1 cellular context compared by ENCODE assay signal in the genomic region with DNA sequence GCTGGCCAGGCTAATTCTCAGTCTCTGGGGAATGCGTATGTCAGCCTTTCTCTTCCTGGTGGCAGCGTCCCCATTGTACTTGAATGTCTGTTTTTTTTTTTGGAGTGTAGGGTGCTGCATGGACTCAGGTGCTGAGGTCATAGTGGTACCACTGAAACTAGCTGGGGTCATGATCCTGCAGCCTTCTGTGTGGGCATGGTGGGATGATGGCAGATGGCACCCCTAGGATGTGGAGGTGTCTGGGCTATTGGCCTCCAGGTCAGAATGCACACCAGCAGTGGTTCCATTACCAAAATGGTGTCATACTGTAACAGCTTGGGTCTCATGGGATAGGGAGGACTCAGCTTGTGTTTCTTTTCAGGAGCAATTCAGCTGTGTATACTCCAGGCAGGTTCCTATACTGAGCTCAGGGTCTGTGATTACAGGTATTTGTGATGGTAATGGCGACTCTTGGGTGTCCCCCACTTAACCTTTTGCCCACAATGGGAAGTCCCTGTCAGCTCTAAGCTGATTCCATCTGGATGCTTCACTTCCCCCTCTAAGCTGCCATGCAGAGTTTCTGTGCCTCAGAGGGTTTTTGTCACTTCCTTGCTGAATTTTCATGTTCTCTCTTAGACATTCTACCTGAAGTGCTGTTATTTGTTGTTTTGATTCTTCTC.
TF ChIP-seq lines count a peak whose summit lies in the region.

No MANE protein-coding gene starts in this region.

TF ChIP-seq in GM12878, 131 proteins besides CTCF, POLR2A, EP300 and RAD21 (continued from another document):
- TF ChIP-seq, protein P1, sequence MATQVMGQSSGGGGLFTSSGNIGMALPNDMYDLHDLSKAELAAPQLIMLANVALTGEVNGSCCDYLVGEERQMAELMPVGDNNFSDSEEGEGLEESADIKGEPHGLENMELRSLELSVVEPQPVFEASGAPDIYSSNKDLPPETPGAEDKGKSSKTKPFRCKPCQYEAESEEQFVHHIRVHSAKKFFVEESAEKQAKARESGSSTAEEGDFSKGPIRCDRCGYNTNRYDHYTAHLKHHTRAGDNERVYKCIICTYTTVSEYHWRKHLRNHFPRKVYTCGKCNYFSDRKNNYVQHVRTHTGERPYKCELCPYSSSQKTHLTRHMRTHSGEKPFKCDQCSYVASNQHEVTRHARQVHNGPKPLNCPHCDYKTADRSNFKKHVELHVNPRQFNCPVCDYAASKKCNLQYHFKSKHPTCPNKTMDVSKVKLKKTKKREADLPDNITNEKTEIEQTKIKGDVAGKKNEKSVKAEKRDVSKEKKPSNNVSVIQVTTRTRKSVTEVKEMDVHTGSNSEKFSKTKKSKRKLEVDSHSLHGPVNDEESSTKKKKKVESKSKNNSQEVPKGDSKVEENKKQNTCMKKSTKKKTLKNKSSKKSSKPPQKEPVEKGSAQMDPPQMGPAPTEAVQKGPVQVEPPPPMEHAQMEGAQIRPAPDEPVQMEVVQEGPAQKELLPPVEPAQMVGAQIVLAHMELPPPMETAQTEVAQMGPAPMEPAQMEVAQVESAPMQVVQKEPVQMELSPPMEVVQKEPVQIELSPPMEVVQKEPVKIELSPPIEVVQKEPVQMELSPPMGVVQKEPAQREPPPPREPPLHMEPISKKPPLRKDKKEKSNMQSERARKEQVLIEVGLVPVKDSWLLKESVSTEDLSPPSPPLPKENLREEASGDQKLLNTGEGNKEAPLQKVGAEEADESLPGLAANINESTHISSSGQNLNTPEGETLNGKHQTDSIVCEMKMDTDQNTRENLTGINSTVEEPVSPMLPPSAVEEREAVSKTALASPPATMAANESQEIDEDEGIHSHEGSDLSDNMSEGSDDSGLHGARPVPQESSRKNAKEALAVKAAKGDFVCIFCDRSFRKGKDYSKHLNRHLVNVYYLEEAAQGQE (IDR thresholded peaks at IDR 0.05; ENCODE audit: low read depth, low read length) = no peak
- TF ChIP-seq, protein P2, sequence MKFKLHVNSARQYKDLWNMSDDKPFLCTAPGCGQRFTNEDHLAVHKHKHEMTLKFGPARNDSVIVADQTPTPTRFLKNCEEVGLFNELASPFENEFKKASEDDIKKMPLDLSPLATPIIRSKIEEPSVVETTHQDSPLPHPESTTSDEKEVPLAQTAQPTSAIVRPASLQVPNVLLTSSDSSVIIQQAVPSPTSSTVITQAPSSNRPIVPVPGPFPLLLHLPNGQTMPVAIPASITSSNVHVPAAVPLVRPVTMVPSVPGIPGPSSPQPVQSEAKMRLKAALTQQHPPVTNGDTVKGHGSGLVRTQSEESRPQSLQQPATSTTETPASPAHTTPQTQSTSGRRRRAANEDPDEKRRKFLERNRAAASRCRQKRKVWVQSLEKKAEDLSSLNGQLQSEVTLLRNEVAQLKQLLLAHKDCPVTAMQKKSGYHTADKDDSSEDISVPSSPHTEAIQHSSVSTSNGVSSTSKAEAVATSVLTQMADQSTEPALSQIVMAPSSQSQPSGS (IDR thresholded peaks at IDR 0.05; ENCODE audit: low read length) = no peak
- TF ChIP-seq, protein P3, sequence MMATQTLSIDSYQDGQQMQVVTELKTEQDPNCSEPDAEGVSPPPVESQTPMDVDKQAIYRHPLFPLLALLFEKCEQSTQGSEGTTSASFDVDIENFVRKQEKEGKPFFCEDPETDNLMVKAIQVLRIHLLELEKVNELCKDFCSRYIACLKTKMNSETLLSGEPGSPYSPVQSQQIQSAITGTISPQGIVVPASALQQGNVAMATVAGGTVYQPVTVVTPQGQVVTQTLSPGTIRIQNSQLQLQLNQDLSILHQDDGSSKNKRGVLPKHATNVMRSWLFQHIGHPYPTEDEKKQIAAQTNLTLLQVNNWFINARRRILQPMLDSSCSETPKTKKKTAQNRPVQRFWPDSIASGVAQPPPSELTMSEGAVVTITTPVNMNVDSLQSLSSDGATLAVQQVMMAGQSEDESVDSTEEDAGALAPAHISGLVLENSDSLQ (IDR thresholded peaks at IDR 0.05) = no peak
- no peak for TF ChIP-seq NRF1 (conservative IDR thresholded peaks at IDR 0.05; ENCODE audit: low read depth, low read length)
- TF ChIP-seq KDM1A (IDR thresholded peaks at IDR 0.05; ENCODE audit: borderline replicate concordance) = no peak
- TF ChIP-seq CEBPB (IDR thresholded peaks at IDR 0.05; ENCODE audit: borderline replicate concordance in 1 of 2, low read depth in 2 of 2, low read length in 2 of 2) = no peak
- no peak for TF ChIP-seq SUPT20H (IDR thresholded peaks at IDR 0.05; ENCODE audit: borderline replicate concordance, control insufficient read depth, low read depth, low read length)
- no peak for TF ChIP-seq SREBF1 (IDR thresholded peaks at IDR 0.05; ENCODE audit: low read length)
- TF ChIP-seq HCFC1 (IDR thresholded peaks at IDR 0.05; ENCODE audit: low read length) = no peak
- peak; percentile 59; the same call in 1 of the 2 replicates for TF ChIP-seq YY1 (IDR thresholded peaks at IDR 0.05; ENCODE audit: low read depth, low read length)
- TF ChIP-seq RUNX3 (IDR thresholded peaks at IDR 0.05; ENCODE audit: low read length) = peak; percentile 75
- TF ChIP-seq, protein P4, sequence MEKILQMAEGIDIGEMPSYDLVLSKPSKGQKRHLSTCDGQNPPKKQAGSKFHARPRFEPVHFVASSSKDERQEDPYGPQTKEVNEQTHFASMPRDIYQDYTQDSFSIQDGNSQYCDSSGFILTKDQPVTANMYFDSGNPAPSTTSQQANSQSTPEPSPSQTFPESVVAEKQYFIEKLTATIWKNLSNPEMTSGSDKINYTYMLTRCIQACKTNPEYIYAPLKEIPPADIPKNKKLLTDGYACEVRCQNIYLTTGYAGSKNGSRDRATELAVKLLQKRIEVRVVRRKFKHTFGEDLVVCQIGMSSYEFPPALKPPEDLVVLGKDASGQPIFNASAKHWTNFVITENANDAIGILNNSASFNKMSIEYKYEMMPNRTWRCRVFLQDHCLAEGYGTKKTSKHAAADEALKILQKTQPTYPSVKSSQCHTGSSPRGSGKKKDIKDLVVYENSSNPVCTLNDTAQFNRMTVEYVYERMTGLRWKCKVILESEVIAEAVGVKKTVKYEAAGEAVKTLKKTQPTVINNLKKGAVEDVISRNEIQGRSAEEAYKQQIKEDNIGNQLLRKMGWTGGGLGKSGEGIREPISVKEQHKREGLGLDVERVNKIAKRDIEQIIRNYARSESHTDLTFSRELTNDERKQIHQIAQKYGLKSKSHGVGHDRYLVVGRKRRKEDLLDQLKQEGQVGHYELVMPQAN (conservative IDR thresholded peaks at IDR 0.05) = no peak
- peak; percentile 80 for TF ChIP-seq NR2F1 (conservative IDR thresholded peaks at IDR 0.05)
- no peak for TF ChIP-seq EED (IDR thresholded peaks at IDR 0.05; ENCODE audit: low read depth)
- no peak for TF ChIP-seq CHD1 (IDR thresholded peaks at IDR 0.05; ENCODE audit: low read depth, low read length)
- TF ChIP-seq, protein P5, sequence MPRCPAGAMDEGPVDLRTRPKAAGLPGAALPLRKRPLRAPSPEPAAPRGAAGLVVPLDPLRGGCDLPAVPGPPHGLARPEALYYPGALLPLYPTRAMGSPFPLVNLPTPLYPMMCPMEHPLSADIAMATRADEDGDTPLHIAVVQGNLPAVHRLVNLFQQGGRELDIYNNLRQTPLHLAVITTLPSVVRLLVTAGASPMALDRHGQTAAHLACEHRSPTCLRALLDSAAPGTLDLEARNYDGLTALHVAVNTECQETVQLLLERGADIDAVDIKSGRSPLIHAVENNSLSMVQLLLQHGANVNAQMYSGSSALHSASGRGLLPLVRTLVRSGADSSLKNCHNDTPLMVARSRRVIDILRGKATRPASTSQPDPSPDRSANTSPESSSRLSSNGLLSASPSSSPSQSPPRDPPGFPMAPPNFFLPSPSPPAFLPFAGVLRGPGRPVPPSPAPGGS (IDR thresholded peaks at IDR 0.05; ENCODE audit: borderline replicate concordance, insufficient read depth, low read depth, low read length, poor library complexity, severe bottlenecking) = no peak
- no peak for TF ChIP-seq CREB1 (IDR thresholded peaks at IDR 0.05; ENCODE audit: low read depth)
- no peak for TF ChIP-seq ZZZ3 (IDR thresholded peaks at IDR 0.05; ENCODE audit: control insufficient read depth, insufficient read length, low read depth)
- no peak for TF ChIP-seq BMI1 (IDR thresholded peaks at IDR 0.05; ENCODE audit: borderline replicate concordance)
- TF ChIP-seq MXI1 (IDR thresholded peaks at IDR 0.05; ENCODE audit: low read depth, low read length) = no peak
- TF ChIP-seq YBX1 (IDR thresholded peaks at IDR 0.05) = no peak
